ENCODE assay signal across 19 cellular contexts in the genomic region with DNA sequence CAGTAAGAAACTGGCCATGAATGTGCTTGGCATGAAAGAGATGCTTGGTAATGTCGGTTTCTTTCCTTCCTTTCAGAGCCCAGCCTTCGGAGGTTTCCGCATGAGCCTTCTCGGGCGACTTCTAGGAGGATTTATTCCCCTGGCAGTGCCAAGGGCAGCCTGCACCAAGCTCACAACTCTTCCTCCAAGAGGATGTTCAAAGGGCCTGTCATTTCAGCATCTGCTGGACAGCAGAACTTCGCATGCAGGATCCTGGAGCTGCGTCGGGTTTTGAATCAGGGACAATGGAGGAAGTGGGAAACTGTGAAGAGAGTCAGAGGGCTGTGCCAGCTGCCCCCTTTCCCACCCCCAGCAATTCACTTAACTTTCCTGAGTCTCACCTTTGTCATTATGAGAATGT. TPM values are rescaled to one million over a fixed set of nuclear protein-coding genes. Genes with fewer than 3 reads are reported as not detected.
DNase-seq lines count a peak whose midpoint lies in the region; ATAC-seq and TF ChIP-seq lines count a peak whose summit lies in the region.
"Had no signal": no experiment of that assay in that cellular context is flagged by ENCODE, and none has a peak within 500 bp of the region (broad histone marks: within the 10 kb centered on the region; RNA-seq: fewer than 3 reads in every experiment).

No MANE protein-coding gene starts in this region.

- TF ChIP-seq EP300 in sigmoid colon (IDR thresholded peaks at IDR 0.05) = no peak

- TF ChIP-seq CTCF in HEK293 (tag by site-specific recombination; IDR thresholded peaks at IDR 0.05) (no peak), sigmoid colon (IDR thresholded peaks at IDR 0.05) (no peak)

- H3K9me3 ChIP-seq in HEK293 (ENCODE audit: control insufficient read depth, insufficient read depth, low read depth, low read length) (no peaks in the 10 kb centered on the region), sigmoid colon (no peaks in the 10 kb centered on the region)
- H3K9me3 ChIP-seq: BE2C, BLaER1 had no signal

- ATAC-seq in GM18520 (IDR thresholded peaks at IDR 0.05; ENCODE audit: unreplicated experiment) = no peak

- no peak for TF ChIP-seq POLR2A in sigmoid colon (IDR thresholded peaks at IDR 0.05)

- H3K4me1 ChIP-seq in HEK293 (ENCODE audit: control insufficient read depth, insufficient read depth, low read length) (peaks cover 3% of the 10 kb centered on the region; the same call in 1 of the 2 replicates), sigmoid colon (peaks cover 0 to 10% (median 7%) of the 10 kb centered on the region in 4 donors)

- 81 to 90% methylated on average over 8 of the region's 8 CpGs for WGBS in sigmoid colon, 2 donors

- intact Hi-C loops in sigmoid colon (cut with DNase I) = no loop called here

- H3K27ac ChIP-seq in HEK293 (ENCODE audit: extremely low read depth, low read depth, low read length) (no peak overlapping the region), sigmoid colon (no peak overlapping the region)
- H3K27ac ChIP-seq: BLaER1 had no signal

- H3K27me3 ChIP-seq in sigmoid colon = peaks cover 0 to 27% (median 0%) of the 10 kb centered on the region in 3 donors
- H3K27me3 ChIP-seq: BE2C, BLaER1 had no signal

- DNase-seq in sigmoid colon (peak; percentile 10), RKO (ENCODE audit: low spot score) (no peak), NCI-H2196 treated with DMSO at 0.1 percent for 48 hours (lab: John Stamatoyannopoulos, UW; ENCODE audit: unreplicated experiment) (no peak)
- DNase-seq: 8988T; ACHN; BE2C; C1 segment of cervical spinal cord; CD4-positive, alpha-beta memory T cell; CD4-positive, CD25-positive, alpha-beta regulatory T cell; CD8-positive, alpha-beta memory T cell; COR-L47; DMS 273 treated with DMSO at 0.1 percent for 48 hours; DMS79 treated with DMSO at 0.1 percent for 48 hours; GF-D8 had no signal

- H3K4me3 ChIP-seq in HEK293 (ENCODE audit: low read depth, low read length) = no peak overlapping the region
- H3K4me3 ChIP-seq in sigmoid colon = no peak overlapping the region
- H3K4me3 ChIP-seq: BLaER1 had no signal

- POLR2A ChIA-PET in HEK293 (lab: Yijun Ruan, JAX) = no interaction called here

- CTCF ChIA-PET in HEK293 (lab: Yijun Ruan, JAX) = interaction anchor here (0.6 to 6.1 kb wide), 9 partner anchors 17 to 1357 kb away, joined by 3 to 167 read pairs (median 4); no protein-coding TSS in a partner anchor

- no peaks in the 10 kb centered on the region for H3K36me3 ChIP-seq in HEK293 (ENCODE audit: control insufficient read depth in 2 of 2, insufficient read depth in 1 of 2, low read length in 2 of 2)
- no peaks in the 10 kb centered on the region for H3K36me3 ChIP-seq in sigmoid colon
- H3K36me3 ChIP-seq: BE2C, BLaER1 had no signal

TF ChIP-seq in HEK293, 187 proteins besides CTCF, POLR2A, EP300 and RAD21:
- TF ChIP-seq, protein P1, sequence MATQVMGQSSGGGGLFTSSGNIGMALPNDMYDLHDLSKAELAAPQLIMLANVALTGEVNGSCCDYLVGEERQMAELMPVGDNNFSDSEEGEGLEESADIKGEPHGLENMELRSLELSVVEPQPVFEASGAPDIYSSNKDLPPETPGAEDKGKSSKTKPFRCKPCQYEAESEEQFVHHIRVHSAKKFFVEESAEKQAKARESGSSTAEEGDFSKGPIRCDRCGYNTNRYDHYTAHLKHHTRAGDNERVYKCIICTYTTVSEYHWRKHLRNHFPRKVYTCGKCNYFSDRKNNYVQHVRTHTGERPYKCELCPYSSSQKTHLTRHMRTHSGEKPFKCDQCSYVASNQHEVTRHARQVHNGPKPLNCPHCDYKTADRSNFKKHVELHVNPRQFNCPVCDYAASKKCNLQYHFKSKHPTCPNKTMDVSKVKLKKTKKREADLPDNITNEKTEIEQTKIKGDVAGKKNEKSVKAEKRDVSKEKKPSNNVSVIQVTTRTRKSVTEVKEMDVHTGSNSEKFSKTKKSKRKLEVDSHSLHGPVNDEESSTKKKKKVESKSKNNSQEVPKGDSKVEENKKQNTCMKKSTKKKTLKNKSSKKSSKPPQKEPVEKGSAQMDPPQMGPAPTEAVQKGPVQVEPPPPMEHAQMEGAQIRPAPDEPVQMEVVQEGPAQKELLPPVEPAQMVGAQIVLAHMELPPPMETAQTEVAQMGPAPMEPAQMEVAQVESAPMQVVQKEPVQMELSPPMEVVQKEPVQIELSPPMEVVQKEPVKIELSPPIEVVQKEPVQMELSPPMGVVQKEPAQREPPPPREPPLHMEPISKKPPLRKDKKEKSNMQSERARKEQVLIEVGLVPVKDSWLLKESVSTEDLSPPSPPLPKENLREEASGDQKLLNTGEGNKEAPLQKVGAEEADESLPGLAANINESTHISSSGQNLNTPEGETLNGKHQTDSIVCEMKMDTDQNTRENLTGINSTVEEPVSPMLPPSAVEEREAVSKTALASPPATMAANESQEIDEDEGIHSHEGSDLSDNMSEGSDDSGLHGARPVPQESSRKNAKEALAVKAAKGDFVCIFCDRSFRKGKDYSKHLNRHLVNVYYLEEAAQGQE (tag by site-specific recombination; IDR thresholded peaks at IDR 0.05) = 0 out of 2 replicates have a peak, but pooled peaks have one; percentile 47
- TF ChIP-seq, protein P2, sequence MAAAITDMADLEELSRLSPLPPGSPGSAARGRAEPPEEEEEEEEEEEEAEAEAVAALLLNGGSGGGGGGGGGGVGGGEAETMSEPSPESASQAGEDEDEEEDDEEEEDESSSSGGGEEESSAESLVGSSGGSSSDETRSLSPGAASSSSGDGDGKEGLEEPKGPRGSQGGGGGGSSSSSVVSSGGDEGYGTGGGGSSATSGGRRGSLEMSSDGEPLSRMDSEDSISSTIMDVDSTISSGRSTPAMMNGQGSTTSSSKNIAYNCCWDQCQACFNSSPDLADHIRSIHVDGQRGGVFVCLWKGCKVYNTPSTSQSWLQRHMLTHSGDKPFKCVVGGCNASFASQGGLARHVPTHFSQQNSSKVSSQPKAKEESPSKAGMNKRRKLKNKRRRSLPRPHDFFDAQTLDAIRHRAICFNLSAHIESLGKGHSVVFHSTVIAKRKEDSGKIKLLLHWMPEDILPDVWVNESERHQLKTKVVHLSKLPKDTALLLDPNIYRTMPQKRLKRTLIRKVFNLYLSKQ (tag by site-specific recombination; IDR thresholded peaks at IDR 0.05; ENCODE audit: borderline replicate concordance) = no peak
- TF ChIP-seq ZNF544 (tag by site-specific recombination; IDR thresholded peaks at IDR 0.05) (no peak), ZNF274 (IDR thresholded peaks at IDR 0.05; ENCODE audit: low read length) (no peak), ZNF274 (tag by site-specific recombination; IDR thresholded peaks at IDR 0.05; ENCODE audit: borderline replicate concordance) (no peak), ZNF501 (tag by site-specific recombination; IDR thresholded peaks at IDR 0.05) (no peak), ZNF777 (tag by site-specific recombination; IDR thresholded peaks at IDR 0.05; ENCODE audit: borderline replicate concordance) (no peak), ZNF362 (tag by site-specific recombination; IDR thresholded peaks at IDR 0.05) (no peak)

RNA-seq across cellular contexts. Expression of gene GOLGA7B, which starts 21.3 kb away (rescaled TPM):
- under 1 TPM; 0.16 to 0.71 (median 0.41) TPM for total RNA-seq in sigmoid colon
- 1 to 10 TPM; 1.0 to 1.4 (median 1.2) TPM for polyA plus RNA-seq in sigmoid colon
- polyA plus RNA-seq: AG04450, CD14-positive monocyte had no signal
